8 cellular contexts compared by ENCODE assay signal in the genomic region with DNA sequence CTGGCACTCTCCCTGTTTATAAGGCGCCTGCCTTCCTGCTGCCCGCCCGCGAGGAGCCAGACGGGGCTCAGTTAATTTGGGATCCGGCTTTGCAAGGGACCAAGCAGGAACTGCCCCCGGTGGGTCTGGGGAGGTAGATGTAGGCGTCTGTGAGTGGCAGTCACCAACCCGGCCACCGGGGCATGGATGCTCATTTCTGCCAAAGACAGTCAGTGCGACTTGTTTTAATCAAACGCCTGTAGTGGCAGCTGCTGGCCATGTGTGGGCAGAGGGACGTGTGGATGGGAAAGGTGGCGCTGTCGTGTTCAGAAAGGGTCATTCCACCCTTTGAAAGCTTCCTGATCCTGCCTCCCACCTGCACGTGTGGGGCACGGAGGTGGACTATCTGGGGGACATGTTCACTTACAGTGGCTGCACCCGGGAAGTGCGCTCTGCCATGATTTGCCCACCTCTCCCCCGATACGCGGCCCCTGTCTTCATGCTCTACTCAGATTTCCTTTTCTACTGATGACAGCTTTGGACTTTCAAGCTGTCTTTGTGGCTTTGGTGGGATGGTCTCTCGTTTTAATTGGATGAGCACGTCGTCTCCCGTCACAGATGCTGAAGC.
DNase-seq lines count a peak whose midpoint lies in the region; ATAC-seq, FAIRE-seq and TF ChIP-seq lines count a peak whose summit lies in the region.

No MANE protein-coding gene starts in this region.

- H3K4me3 ChIP-seq in coronary artery (peak overlapping the region; percentile 84), muscle layer of colon (ENCODE audit: low read depth in 1 of 2, low read length in 2 of 2) (peak overlapping the region; percentile 9 to 57)

- ATAC-seq in HG03571 (IDR thresholded peaks at IDR 0.05; ENCODE audit: unreplicated experiment), result no peak

- TF ChIP-seq CTCF in GM10266 (IDR thresholded peaks at IDR 0.05; ENCODE audit: control insufficient read depth, insufficient read depth, low read depth, missing control alignments), result peak; percentile 35
- no peak for TF ChIP-seq CTCF in coronary artery (IDR thresholded peaks at IDR 0.05)

- H3K9ac ChIP-seq in muscle layer of colon (ENCODE audit: low read length), result no peak overlapping the region

- DNase-seq in GM10266 (ENCODE audit: extremely low spot score) (peak; percentile 63), NCI-H460 (ENCODE audit: extremely low read depth, low read depth) (peak; percentile 19), coronary artery (ENCODE audit: low spot score) (no peak), GM12891 (ENCODE audit: insufficient read length, low spot score) (no peak), SKM-1 (lab: John Stamatoyannopoulos, UW; ENCODE audit: unreplicated experiment) (no peak), amniotic stem cell (lab: John Stamatoyannopoulos, UW) (no peak)

- H3K9me3 ChIP-seq in muscle layer of colon (ENCODE audit: low read length), result no peaks in the 10 kb centered on the region

- no peaks in the 10 kb centered on the region for H3K27me3 ChIP-seq in muscle layer of colon (ENCODE audit: control insufficient read depth in 1 of 2, insufficient read depth in 2 of 2, low read length in 2 of 2)

- FAIRE-seq in GM12891 (lab: Jason Lieb, UNC), result no peak

- H3K4me1 ChIP-seq in muscle layer of colon (ENCODE audit: insufficient read depth, low read length), result peaks cover 71% of the 10 kb centered on the region

- H3K36me3 ChIP-seq in muscle layer of colon (ENCODE audit: insufficient read depth, low read length), result no peaks in the 10 kb centered on the region

- H3K27ac ChIP-seq in coronary artery (no peak overlapping the region), muscle layer of colon (ENCODE audit: low read depth, low read length) (peak overlapping the region; percentile 40)

- TF ChIP-seq POLR2A in GM12891 (IDR thresholded peaks at IDR 0.05; ENCODE audit: low read depth, low read length), result no peak

TF ChIP-seq in GM12891, 5 proteins besides CTCF, POLR2A, EP300 and RAD21:
- TF ChIP-seq POU2F2 (IDR thresholded peaks at IDR 0.05; ENCODE audit: low read depth, low read length), result no peak
- no peak for TF ChIP-seq SPI1 (IDR thresholded peaks at IDR 0.05; ENCODE audit: low read depth, low read length)
- TF ChIP-seq TAF1 (IDR thresholded peaks at IDR 0.05; ENCODE audit: low read depth, low read length), result no peak
- TF ChIP-seq PAX5 (IDR thresholded peaks at IDR 0.05; ENCODE audit: insufficient read depth, low read length, severe bottlenecking), result no peak
- TF ChIP-seq POLR2AphosphoS5 (IDR thresholded peaks at IDR 0.05; ENCODE audit: low read depth, low read length), result no peak

Comparison
In these comparisons a context has a peak if more than half of its experiments do, and no peak if none do; other contexts are left out.
1. DNase-seq: peak in GM10266 (single experiment) and NCI-H460 (single experiment); none in coronary artery (single experiment), GM12891 (single experiment), SKM-1 (single experiment) and amniotic stem cell (single experiment).